In the genomic region with DNA sequence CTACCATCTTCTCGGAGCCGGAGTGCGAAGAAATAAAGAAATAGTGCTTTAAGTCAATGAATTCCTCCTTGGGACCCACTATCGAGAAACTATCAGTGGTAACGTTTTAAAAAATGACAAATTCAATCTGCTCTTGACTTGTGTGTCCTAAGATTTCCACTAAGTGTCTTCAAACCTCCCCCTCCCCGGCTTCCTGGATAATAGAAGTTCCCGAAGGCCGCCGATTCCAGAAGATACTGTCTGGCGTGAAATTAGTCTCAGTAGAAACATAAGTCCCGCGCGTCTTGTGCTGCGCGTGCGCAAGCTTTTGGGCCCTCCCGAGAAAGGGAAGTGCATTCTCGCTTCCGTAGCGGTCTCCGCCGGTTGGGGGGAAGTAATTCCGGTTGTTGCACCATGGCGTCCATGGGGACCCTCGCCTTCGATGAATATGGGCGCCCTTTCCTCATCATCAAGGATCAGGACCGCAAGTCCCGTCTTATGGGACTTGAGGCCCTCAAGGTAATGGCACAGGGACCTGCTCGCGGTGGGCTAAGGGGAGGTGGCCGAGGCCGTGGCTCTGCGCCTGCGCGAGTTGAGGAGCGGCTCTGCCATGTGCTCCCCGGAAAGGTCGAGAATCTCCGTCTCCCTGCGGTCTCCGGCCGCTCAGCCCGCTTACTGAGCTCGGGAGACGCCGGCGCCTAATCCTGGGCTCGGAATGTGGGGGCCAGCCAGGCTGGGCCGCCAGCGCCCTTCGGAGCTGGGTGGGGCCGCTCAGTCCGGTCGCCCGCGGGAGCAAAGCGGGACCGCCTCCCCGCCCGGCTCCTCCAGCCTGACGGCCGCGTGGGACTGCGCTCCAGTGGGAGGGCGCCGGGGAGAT, we compare ENCODE assay signal across 8 cellular contexts. TPM values are rescaled to one million over a fixed set of nuclear protein-coding genes. Genes with fewer than 3 reads are reported as not detected.
DNase-seq lines count a peak whose midpoint lies in the region; FAIRE-seq and TF ChIP-seq lines count a peak whose summit lies in the region.

A gene (plus strand): TSS at position 333 of the 856 bp plus-strand sequence. CDS start 61 bp downstream, at position 394.

- peaks cover 18% of the 10 kb centered on the region for H3K36me3 Mint-ChIP-seq in nephron (ENCODE audit: low read depth)
- peaks cover 45% of the 10 kb centered on the region for H3K36me3 Mint-ChIP-seq in stimulated activated naive CD8-positive, alpha-beta T cell treated with anti-CD3 and anti-CD28 coated beads, Interleukin-15, Interleukin-2, amounts not matched to agents 100 ng/mL and 50 ng/mL, for 24 hours (ENCODE audit: low read depth)

- peaks cover 13% of the 10 kb centered on the region; the same call in 1 of the 2 replicates for H3K36me3 ChIP-seq in Loucy (ENCODE audit: insufficient read depth, low read length)

- no peak for FAIRE-seq in H54 (lab: Jason Lieb, UNC)

- DNase-seq in EL (peak; percentile 98), H54 (ENCODE audit: insufficient read length, low spot score) (peak; percentile 93), fibroblast of the aortic adventitia (ENCODE audit: low read depth) (peak; percentile 99)
- DNase-seq in activated effector memory CD4-positive, alpha-beta T cell treated with Interleukin-2 at 50 U/mL for 16 hours: peak; percentile 83

- no peaks in the 10 kb centered on the region for H3K9me3 Mint-ChIP-seq in nephron
- no peaks in the 10 kb centered on the region for H3K9me3 Mint-ChIP-seq in stimulated activated naive CD8-positive, alpha-beta T cell treated with anti-CD3 and anti-CD28 coated beads, Interleukin-15, Interleukin-2, amounts not matched to agents 100 ng/mL and 50 ng/mL, for 24 hours

- H3K79me2 ChIP-seq in Loucy (ENCODE audit: insufficient read depth, low read length): peaks cover 78% of the 10 kb centered on the region

- TF ChIP-seq POLR2A in H54 (IDR thresholded peaks at IDR 0.05; ENCODE audit: low read depth, low read length): peak; percentile 85
- TF ChIP-seq POLR2A in Raji (IDR thresholded peaks at IDR 0.05; ENCODE audit: insufficient read depth, low read depth, low read length): peak; percentile 93

- H3K4me1 Mint-ChIP-seq in nephron: peaks cover 26% of the 10 kb centered on the region
- peaks cover 57% of the 10 kb centered on the region for H3K4me1 Mint-ChIP-seq in stimulated activated naive CD8-positive, alpha-beta T cell treated with anti-CD3 and anti-CD28 coated beads, Interleukin-15, Interleukin-2, amounts not matched to agents 100 ng/mL and 50 ng/mL, for 24 hours (ENCODE audit: low read depth)

- TF ChIP-seq CTCF in Loucy (conservative IDR thresholded peaks at IDR 0.05; ENCODE audit: low read length) (no peak), fibroblast of the aortic adventitia (IDR thresholded peaks at IDR 0.05; ENCODE audit: insufficient read depth, low read length) (no peak), nephron (IDR thresholded peaks at IDR 0.05; ENCODE audit: unreplicated experiment in 3 of 3) (no peak)

- no peaks in the 10 kb centered on the region for H3K9me2 ChIP-seq in Loucy (replicated peaks; ENCODE audit: low read depth, low read length)

- H3K27ac Mint-ChIP-seq in nephron: peak within 1 kb of the TSS; percentile 100
- peak within 1 kb of the TSS; percentile 100 for H3K27ac Mint-ChIP-seq in stimulated activated naive CD8-positive, alpha-beta T cell treated with anti-CD3 and anti-CD28 coated beads, Interleukin-15, Interleukin-2, amounts not matched to agents 100 ng/mL and 50 ng/mL, for 24 hours

- peak within 1 kb of the TSS; percentile 88 for H3K9ac ChIP-seq in Loucy (ENCODE audit: low read depth, low read length, poor library complexity, severe bottlenecking)

- H3K4me2 ChIP-seq in Loucy (ENCODE audit: low read depth, low read length, poor library complexity, severe bottlenecking): peak within 1 kb of the TSS; percentile 96

- peaks cover 46% of the 10 kb centered on the region for H4K20me1 ChIP-seq in Loucy (ENCODE audit: insufficient read depth, low read length, poor library complexity, severe bottlenecking)

- H3K4me3 ChIP-seq in Loucy (ENCODE audit: low read length, poor library complexity, severe bottlenecking) (peak within 1 kb of the TSS; percentile 78), fibroblast of the aortic adventitia (ENCODE audit: low read depth, low read length) (peak within 1 kb of the TSS; percentile 79)

- H3K27me3 Mint-ChIP-seq in nephron (ENCODE audit: low read depth): no peaks in the 10 kb centered on the region
- no peaks in the 10 kb centered on the region for H3K27me3 Mint-ChIP-seq in stimulated activated naive CD8-positive, alpha-beta T cell treated with anti-CD3 and anti-CD28 coated beads, Interleukin-15, Interleukin-2, amounts not matched to agents 100 ng/mL and 50 ng/mL, for 24 hours

- peaks cover 48% of the 10 kb centered on the region for H3K4me1 ChIP-seq in Loucy (ENCODE audit: insufficient read depth, low read length, poor library complexity, severe bottlenecking)

- H3K4me3 Mint-ChIP-seq in nephron: peak within 1 kb of the TSS; percentile 92 to 96 (median 96)
- peak within 1 kb of the TSS; percentile 98 for H3K4me3 Mint-ChIP-seq in stimulated activated naive CD8-positive, alpha-beta T cell treated with anti-CD3 and anti-CD28 coated beads, Interleukin-15, Interleukin-2, amounts not matched to agents 100 ng/mL and 50 ng/mL, for 24 hours

- H3F3A ChIP-seq in Loucy (ENCODE audit: low read depth): no peaks in the 10 kb centered on the region

- no peaks in the 10 kb centered on the region for H3K9me3 ChIP-seq in Loucy (ENCODE audit: insufficient read depth, low read depth, low read length)

- no peaks in the 10 kb centered on the region for H3K27me3 ChIP-seq in Loucy (ENCODE audit: insufficient read depth, low read length, poor library complexity, severe bottlenecking)

- peak within 1 kb of the TSS; percentile 95 for H2AFZ ChIP-seq in Loucy (ENCODE audit: low read length)

RNA-seq across cellular contexts. Expression of the gene that starts here (rescaled TPM):
- 168 and 359 TPM in 2 replicates for total RNA-seq in fibroblast of the aortic adventitia (ENCODE audit: low replicate concordance)

Comparison
In these comparisons a context has a peak if more than half of its experiments do, and no peak if none do; other contexts are left out.
1. Peak in every context shown above with its lines: DNase-seq and H3K4me3 ChIP-seq.